ENCODE assay signal across 1 cellular context in genomic region chr5:132839426-132840301, GRCh38.
TF ChIP-seq lines count a peak whose summit lies in the region.

No MANE protein-coding gene starts in this region.

TF ChIP-seq in HepG2, 621 proteins besides CTCF, POLR2A, EP300 and RAD21 (continued from another document and continues in another):
- no peak; the same call in 1 of the 2 replicates for TF ChIP-seq ZNF574 (CRISPR knock-in tag; IDR thresholded peaks at IDR 0.05)
- peak; percentile 1; the same call in 1 of the 2 replicates for TF ChIP-seq MEIS2 (CRISPR knock-in tag; IDR thresholded peaks at IDR 0.05)
- no peak for TF ChIP-seq ZBTB40 (IDR thresholded peaks at IDR 0.05)
- TF ChIP-seq ZBTB40 (CRISPR knock-in tag; IDR thresholded peaks at IDR 0.05) = no peak
- no peak for TF ChIP-seq HOXA5 (CRISPR knock-in tag; IDR thresholded peaks at IDR 0.05)
- peak; percentile 8; the same call in 1 of the 2 replicates for TF ChIP-seq SATB2 (CRISPR knock-in tag; IDR thresholded peaks at IDR 0.05)
- no peak for TF ChIP-seq ZNF558 (CRISPR knock-in tag; IDR thresholded peaks at IDR 0.05; ENCODE audit: borderline replicate concordance)
- no peak for TF ChIP-seq MZF1 (CRISPR knock-in tag; IDR thresholded peaks at IDR 0.05; ENCODE audit: borderline replicate concordance)
- no peak for TF ChIP-seq ZFYVE20 (CRISPR knock-in tag; IDR thresholded peaks at IDR 0.05; ENCODE audit: borderline replicate concordance, low read depth)
- TF ChIP-seq ZNF770 (CRISPR knock-in tag; IDR thresholded peaks at IDR 0.05) = 0 out of 2 replicates have a peak, but pooled peaks have one; percentile 40
- peak; percentile 38; the same call in 1 of the 2 replicates for TF ChIP-seq PRDM10 (CRISPR knock-in tag; IDR thresholded peaks at IDR 0.05; ENCODE audit: low read depth)
- 0 out of 2 replicates have a peak, but pooled peaks have one; percentile 28 for TF ChIP-seq ZNF503 (CRISPR knock-in tag; IDR thresholded peaks at IDR 0.05)
- TF ChIP-seq STAT5B (CRISPR knock-in tag; IDR thresholded peaks at IDR 0.05) = no peak
- TF ChIP-seq MAFG (CRISPR knock-in tag; IDR thresholded peaks at IDR 0.05) = no peak
- TF ChIP-seq ZNF274 (CRISPR knock-in tag; IDR thresholded peaks at IDR 0.05) = no peak
- peak; percentile 31; the same call in 1 of the 2 replicates for TF ChIP-seq MLX (CRISPR knock-in tag; IDR thresholded peaks at IDR 0.05)
- TF ChIP-seq ZNF883 (CRISPR knock-in tag; IDR thresholded peaks at IDR 0.05; ENCODE audit: not compliant biosample characterization) = no peak
- no peak; the same call in 2 of the 3 replicates for TF ChIP-seq MXI1 (IDR thresholded peaks at IDR 0.05; ENCODE audit: borderline replicate concordance, low read depth, low read length)
- no peak for TF ChIP-seq ZNF709 (CRISPR knock-in tag; IDR thresholded peaks at IDR 0.05)
- TF ChIP-seq SOX6 (IDR thresholded peaks at IDR 0.05) = no peak
- peak; percentile 88 for TF ChIP-seq SOX6 (CRISPR knock-in tag; IDR thresholded peaks at IDR 0.05)
- no peak for TF ChIP-seq ZC3H13 (CRISPR knock-in tag; IDR thresholded peaks at IDR 0.05)
- TF ChIP-seq FOXO1 (CRISPR knock-in tag; IDR thresholded peaks at IDR 0.05) = peak; percentile 80; the same call in 1 of the 2 replicates
- no peak for TF ChIP-seq RNF219 (CRISPR knock-in tag; IDR thresholded peaks at IDR 0.05)
- no peak for TF ChIP-seq SIX1 (CRISPR knock-in tag; IDR thresholded peaks at IDR 0.05; ENCODE audit: borderline replicate concordance)
- TF ChIP-seq SNAPC5 (CRISPR knock-in tag; IDR thresholded peaks at IDR 0.05; ENCODE audit: borderline replicate concordance) = no peak
- no peak for TF ChIP-seq GRHL1 (CRISPR knock-in tag; conservative IDR thresholded peaks at IDR 0.05)
- no peak for TF ChIP-seq ZNF773 (CRISPR knock-in tag; IDR thresholded peaks at IDR 0.05; ENCODE audit: borderline replicate concordance)
- TF ChIP-seq ZNF383 (CRISPR knock-in tag; IDR thresholded peaks at IDR 0.05; ENCODE audit: borderline replicate concordance) = no peak
- no peak for TF ChIP-seq CAMTA2 (CRISPR knock-in tag; IDR thresholded peaks at IDR 0.05; ENCODE audit: borderline replicate concordance)
